1 cellular context compared by ENCODE assay signal in the genomic region with DNA sequence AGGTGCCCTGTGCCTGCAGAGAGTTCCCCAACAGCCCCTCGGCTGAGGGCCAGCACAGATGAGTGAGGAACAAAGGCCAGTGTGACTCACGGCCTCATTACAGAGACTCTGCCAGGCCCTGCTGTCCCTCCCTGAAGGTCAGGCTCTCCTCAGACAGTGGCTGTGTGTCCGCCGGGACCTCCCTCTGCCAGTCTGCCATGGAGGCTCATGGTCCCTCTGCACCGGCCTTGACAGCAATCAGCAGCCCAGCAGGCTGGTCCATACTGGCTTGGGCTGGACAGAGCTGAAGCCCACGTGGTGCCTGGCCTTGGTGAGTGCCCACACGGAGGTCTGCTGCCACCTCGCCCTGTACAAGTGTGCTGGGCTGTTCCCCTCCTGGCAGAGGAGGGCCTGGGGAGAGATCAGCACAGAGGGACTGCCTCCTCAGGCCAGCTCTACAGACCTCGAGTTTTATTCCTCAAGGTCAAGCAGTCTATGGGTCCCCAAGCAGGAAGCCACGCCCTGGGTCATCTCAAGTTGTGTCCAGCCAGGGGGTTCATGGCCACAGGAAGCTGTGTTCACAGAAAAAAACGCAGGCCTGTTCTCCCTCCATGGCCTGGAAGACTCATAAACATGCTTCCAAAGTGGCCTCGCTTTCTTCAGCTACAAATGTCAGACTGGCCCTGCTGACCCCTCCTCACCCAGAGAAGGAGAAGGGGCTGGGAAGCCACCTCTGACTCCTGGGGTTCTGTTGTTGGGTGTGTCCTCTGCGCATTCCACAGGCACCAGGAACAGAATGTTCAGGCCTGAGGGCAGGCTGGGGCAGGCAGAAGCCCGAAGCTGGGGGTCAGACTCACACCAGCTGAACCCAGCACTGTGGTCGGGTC.
TF ChIP-seq lines count a peak whose summit lies in the region.

No MANE protein-coding gene starts in this region.

TF ChIP-seq in H1, 55 proteins besides CTCF, POLR2A, EP300 and RAD21 (continued from another document):
- TF ChIP-seq, protein P1, sequence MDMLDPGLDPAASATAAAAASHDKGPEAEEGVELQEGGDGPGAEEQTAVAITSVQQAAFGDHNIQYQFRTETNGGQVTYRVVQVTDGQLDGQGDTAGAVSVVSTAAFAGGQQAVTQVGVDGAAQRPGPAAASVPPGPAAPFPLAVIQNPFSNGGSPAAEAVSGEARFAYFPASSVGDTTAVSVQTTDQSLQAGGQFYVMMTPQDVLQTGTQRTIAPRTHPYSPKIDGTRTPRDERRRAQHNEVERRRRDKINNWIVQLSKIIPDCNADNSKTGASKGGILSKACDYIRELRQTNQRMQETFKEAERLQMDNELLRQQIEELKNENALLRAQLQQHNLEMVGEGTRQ (IDR thresholded peaks at IDR 0.05; ENCODE audit: low read length), result no peak
- TF ChIP-seq SIX5 (IDR thresholded peaks at IDR 0.05; ENCODE audit: low read depth, low read length) (no peak), RXRA (IDR thresholded peaks at IDR 0.05; ENCODE audit: insufficient read depth, low read depth, low read length) (no peak), BACH1 (IDR thresholded peaks at IDR 0.05; ENCODE audit: low read length) (no peak)
